In genomic region chr19:38411898-38412297, GRCh38 we compare ENCODE assay signal across 4 cellular contexts. TPM values are rescaled to one million over a fixed set of nuclear protein-coding genes. Genes with fewer than 3 reads are reported as not detected.
"Had no signal": no experiment of that assay in that cellular context is flagged by ENCODE, and none has a peak within 500 bp of the region (broad histone marks: within the 10 kb centered on the region; RNA-seq: fewer than 3 reads in every experiment).

No MANE protein-coding gene starts in this region.

RNA-seq across cellular contexts. Expression of gene RASGRP4, which starts 14.1 kb away (rescaled TPM):
- total RNA-seq: M059J, PC-3, SJSA1 had no signal
- polyA plus RNA-seq: SK-N-SH had no signal

RNA-seq across cellular contexts. Expression of gene RYR1, which starts 21.6 kb away (rescaled TPM):
- total RNA-seq: M059J, PC-3, SJSA1 had no signal
